In genomic region chr1:96364576-96364975, GRCh38 we compare ENCODE assay signal across 27 cellular contexts.
DNase-seq lines count a peak whose midpoint lies in the region; ATAC-seq and TF ChIP-seq lines count a peak whose summit lies in the region.
"Had no signal": no experiment of that assay in that cellular context is flagged by ENCODE, and none has a peak within 500 bp of the region (broad histone marks: within the 10 kb centered on the region; RNA-seq: fewer than 3 reads in every experiment).

No MANE protein-coding gene starts in this region.

- H3K36me3 Mint-ChIP-seq in effector memory CD8-positive, alpha-beta T cell (ENCODE audit: insufficient read depth) = no peaks in the 10 kb centered on the region
- no peaks in the 10 kb centered on the region for H3K36me3 Mint-ChIP-seq in WTC11

- no peak for TF ChIP-seq CTCF in RWPE2 (IDR thresholded peaks at IDR 0.05; ENCODE audit: poor library complexity, severe bottlenecking)
- TF ChIP-seq CTCF in epithelial cell of esophagus (IDR thresholded peaks at IDR 0.05; ENCODE audit: insufficient read depth, low read depth, low read length, missing control alignments) = no peak
- no peak for TF ChIP-seq CTCF in retinal pigment epithelial cell (conservative IDR thresholded peaks at IDR 0.05; ENCODE audit: low read depth, low read length)
- no peak for TF ChIP-seq CTCF in WTC11 (IDR thresholded peaks at IDR 0.05)

- no peaks in the 10 kb centered on the region for H3K4me1 Mint-ChIP-seq in effector memory CD8-positive, alpha-beta T cell (ENCODE audit: low read depth in 2 of 2)
- no peaks in the 10 kb centered on the region for H3K4me1 Mint-ChIP-seq in WTC11
- H3K4me1 Mint-ChIP-seq: activated B cell treated with CpG ODN at 0.5 μM for 24 hours had no signal

- in situ Hi-C loops in G401 (cut with HindIII; ENCODE audit: low sequenced_read_pairs) = no loop called here

- no peaks in the 10 kb centered on the region for H3K27me3 ChIP-seq in RWPE2 (ENCODE audit: insufficient read depth, poor library complexity, severe bottlenecking)
- H3K27me3 ChIP-seq: BE2C, colonic mucosa, upper lobe of left lung had no signal

- no peaks in the 10 kb centered on the region for H3K36me3 ChIP-seq in RWPE2 (ENCODE audit: low read depth)
- H3K36me3 ChIP-seq: BE2C, colonic mucosa, lower lobe of right lung, upper lobe of left lung had no signal

- H3K27ac ChIP-seq in RWPE2 (ENCODE audit: poor library complexity, severe bottlenecking) = peak overlapping the region; percentile 87
- H3K27ac ChIP-seq: colonic mucosa, lower lobe of right lung, PC-9, SK-N-MC, upper lobe of left lung had no signal

- CTCF ChIA-PET in WTC11 (lab: Charles Lee) = interaction anchor here (0.5 kb wide), 1 partner anchor 122 kb away, joined by 3 read pairs; no protein-coding TSS in a partner anchor

- H3K4me3 ChIP-seq in RWPE2 (ENCODE audit: severe bottlenecking) (no peak overlapping the region), epithelial cell of esophagus (ENCODE audit: low read length) (no peak overlapping the region), retinal pigment epithelial cell (ENCODE audit: low read length) (no peak overlapping the region)
- H3K4me3 ChIP-seq: colonic mucosa, lower lobe of right lung, PC-9, SK-N-MC, upper lobe of left lung had no signal

- H3K9me3 Mint-ChIP-seq in effector memory CD8-positive, alpha-beta T cell = peaks cover 0 to 7% of the 10 kb centered on the region in 2 donors
- H3K9me3 Mint-ChIP-seq in WTC11 = no peaks in the 10 kb centered on the region

- no peak overlapping the region for H3K27ac Mint-ChIP-seq in effector memory CD8-positive, alpha-beta T cell
- no peak overlapping the region for H3K27ac Mint-ChIP-seq in WTC11
- H3K27ac Mint-ChIP-seq: activated B cell treated with CpG ODN at 0.5 μM for 24 hours; activated CD8-positive, alpha-beta T cell treated with anti-CD3 and anti-CD28 coated beads for 36 hours; activated naive CD4-positive, alpha-beta T cell treated with anti-CD3 and anti-CD28 coated beads for 36 hours had no signal

- ATAC-seq in RWPE2 (ENCODE audit: low read depth) (no peak), WTC11 (no peak), HG03457 (IDR thresholded peaks at IDR 0.05; ENCODE audit: unreplicated experiment) (no peak)
- no peak for ATAC-seq in effector memory CD8-positive, alpha-beta T cell (replicated peaks)
- ATAC-seq: activated CD8-positive, alpha-beta T cell treated with anti-CD3 and anti-CD28 coated beads for 36 hours; lower lobe of right lung had no signal

- H3K27me3 Mint-ChIP-seq in effector memory CD8-positive, alpha-beta T cell = no peaks in the 10 kb centered on the region
- H3K27me3 Mint-ChIP-seq in WTC11 (ENCODE audit: low read depth) = no peaks in the 10 kb centered on the region; the same call in 1 of the 2 replicates
- H3K27me3 Mint-ChIP-seq: activated B cell treated with CpG ODN at 0.5 μM for 24 hours had no signal

- DNase-seq in GM04503 (ENCODE audit: low read depth) = peak; percentile 21
- DNase-seq in RWPE2 (ENCODE audit: low spot score) = no peak
- DNase-seq in epithelial cell of esophagus (ENCODE audit: low read depth) = peak; percentile 25
- peak; percentile 70 for DNase-seq in retinal pigment epithelial cell (ENCODE audit: low read depth)
- no peak for DNase-seq in effector memory CD8-positive, alpha-beta T cell
- DNase-seq in WTC11 (ENCODE audit: low spot score) = no peak
- no peak for DNase-seq in G401 (ENCODE audit: low spot score)
- DNase-seq: activated B cell treated with CpG ODN at 0.5 μM for 24 hours; activated CD8-positive, alpha-beta T cell treated with anti-CD3 and anti-CD28 coated beads for 36 hours; activated naive CD4-positive, alpha-beta T cell treated with anti-CD3 and anti-CD28 coated beads for 36 hours; activated T-cell treated with anti-CD3 and anti-CD28 coated beads, Interleukin-2, amount 50 U/mL, for 1 hour; anterior cingulate cortex; BE2C; Calu3; colonic mucosa; foreskin melanocyte; hypothalamus; lower lobe of right lung; NCI-H1436; NCI-H2171; NCI-H69; nucleus accumbens; PC-9; stimulated activated CD4-positive, alpha-beta T cell treated with anti-CD3 and anti-CD28 coated beads, Interleukin-12 subunit alpha, Interleukin-12 subunit beta, amount 100 ng/mL, for 4 hours; upper lobe of left lung had no signal

- H3K4me3 Mint-ChIP-seq in effector memory CD8-positive, alpha-beta T cell = no peak overlapping the region
- no peak overlapping the region for H3K4me3 Mint-ChIP-seq in WTC11
- H3K4me3 Mint-ChIP-seq: activated B cell treated with CpG ODN at 0.5 μM for 24 hours; activated CD8-positive, alpha-beta T cell treated with anti-CD3 and anti-CD28 coated beads for 36 hours; activated naive CD4-positive, alpha-beta T cell treated with anti-CD3 and anti-CD28 coated beads for 36 hours had no signal

- POLR2A ChIA-PET in WTC11 (lab: Charles Lee) = no interaction called here

- H3K9me3 ChIP-seq in RWPE2 (ENCODE audit: severe bottlenecking) = no peaks in the 10 kb centered on the region
- H3K9me3 ChIP-seq: BE2C, colonic mucosa, lower lobe of right lung, upper lobe of left lung had no signal

- peaks cover 53% of the 10 kb centered on the region for H3K4me1 ChIP-seq in RWPE2 (ENCODE audit: insufficient read depth, poor library complexity, severe bottlenecking)
- H3K4me1 ChIP-seq: colonic mucosa, lower lobe of right lung, upper lobe of left lung had no signal

TF ChIP-seq in WTC11, 78 proteins besides CTCF, POLR2A, EP300 and RAD21 (continues in another document):
- TF ChIP-seq NFE2L1 (CRISPR knock-in tag; IDR thresholded peaks at IDR 0.05) (no peak), USF2 (CRISPR knock-in tag; IDR thresholded peaks at IDR 0.05) (no peak), RELA (CRISPR knock-in tag; IDR thresholded peaks at IDR 0.05; ENCODE audit: borderline replicate concordance) (no peak), ZNF232 (CRISPR knock-in tag; IDR thresholded peaks at IDR 0.05) (no peak), ARID4B (CRISPR knock-in tag; IDR thresholded peaks at IDR 0.05; ENCODE audit: borderline replicate concordance) (no peak), NR1H2 (CRISPR knock-in tag; IDR thresholded peaks at IDR 0.05) (no peak), E2F1 (CRISPR knock-in tag; IDR thresholded peaks at IDR 0.05) (no peak)

Comparison
In these comparisons a context has a peak if more than half of its experiments do, and no peak if none do; other contexts are left out.
1. DNase-seq: peak in GM04503 (single experiment), epithelial cell of esophagus (single experiment) and retinal pigment epithelial cell (single experiment); none in RWPE2 (single experiment), effector memory CD8-positive, alpha-beta T cell (0 of 3), WTC11 (single experiment) and G401 (single experiment).